9 cellular contexts compared by ENCODE assay signal in genomic region chr6:85360794-85361642, GRCh38.
DNase-seq lines count a peak whose midpoint lies in the region; ATAC-seq, FAIRE-seq and TF ChIP-seq lines count a peak whose summit lies in the region.
"Had no signal": no experiment of that assay in that cellular context is flagged by ENCODE, and none has a peak within 500 bp of the region (broad histone marks: within the 10 kb centered on the region; RNA-seq: fewer than 3 reads in every experiment).

No MANE protein-coding gene starts in this region.

- no peaks in the 10 kb centered on the region for H3K36me3 ChIP-seq in Panc1 (ENCODE audit: control insufficient read depth, insufficient read depth, low read length)

- no peak overlapping the region for H3K4me3 ChIP-seq in Panc1 (ENCODE audit: low read depth in 2 of 2, low read length in 2 of 2)
- H3K4me3 ChIP-seq in fibroblast of mammary gland (ENCODE audit: control insufficient read depth, low read depth, low read length) = no peak overlapping the region
- H3K4me3 ChIP-seq: GM23338 had no signal

- H3K4me1 ChIP-seq in Panc1 (ENCODE audit: control insufficient read depth, insufficient read depth, low read length) = no peaks in the 10 kb centered on the region; the same call in none of the 2 replicates

- intact Hi-C loops in Panc1 (cut with micrococcal nuclease; ENCODE audit: unreplicated experiment) = no loop called here

- POLR2A ChIA-PET in Panc1 (lab: Charles Lee) = interaction anchor here (0.6 kb wide), 1 partner anchor 10 kb away, joined by 20 read pairs; no protein-coding TSS in a partner anchor

- H3K27me3 ChIP-seq in Panc1 (ENCODE audit: control insufficient read depth, insufficient read depth, low read length) = no peaks in the 10 kb centered on the region

- TF ChIP-seq CTCF in Panc1 (IDR thresholded peaks at IDR 0.05) = no peak
- TF ChIP-seq CTCF in fibroblast of mammary gland (conservative IDR thresholded peaks at IDR 0.05; ENCODE audit: control insufficient read depth, insufficient read depth, low read depth, low read length) = no peak
- TF ChIP-seq CTCF in GM20000 (IDR thresholded peaks at IDR 0.05; ENCODE audit: extremely low read depth, missing control alignments) = no peak

- H3K27me3 Mint-ChIP-seq in stimulated activated naive CD8-positive, alpha-beta T cell treated with anti-CD3 and anti-CD28 coated beads, Interleukin-15, Interleukin-2, amounts not matched to agents 100 ng/mL and 50 ng/mL, for 24 hours = peaks cover 4% of the 10 kb centered on the region

- peaks cover 22% of the 10 kb centered on the region for H3K4me1 Mint-ChIP-seq in stimulated activated naive CD8-positive, alpha-beta T cell treated with anti-CD3 and anti-CD28 coated beads, Interleukin-15, Interleukin-2, amounts not matched to agents 100 ng/mL and 50 ng/mL, for 24 hours (ENCODE audit: low read depth)
- H3K4me1 Mint-ChIP-seq: GM23338 had no signal

- peak; percentile 48 for DNase-seq in H54 (ENCODE audit: insufficient read length, low spot score)
- DNase-seq in Panc1 (ENCODE audit: low read depth, low spot score) = peak; percentile 87
- peak; percentile 99 for DNase-seq in fibroblast of mammary gland (ENCODE audit: low read depth)
- DNase-seq in SHP77 treated with DMSO at 0.1 percent for 48 hours (lab: John Stamatoyannopoulos, UW) = no peak
- no peak for DNase-seq in GM20000 (ENCODE audit: low spot score)
- no peak for DNase-seq in NCI-H2171 treated with DMSO at 0.1 percent for 48 hours (lab: John Stamatoyannopoulos, UW)

- no peaks in the 10 kb centered on the region for H3K9me3 Mint-ChIP-seq in stimulated activated naive CD8-positive, alpha-beta T cell treated with anti-CD3 and anti-CD28 coated beads, Interleukin-15, Interleukin-2, amounts not matched to agents 100 ng/mL and 50 ng/mL, for 24 hours
- H3K9me3 Mint-ChIP-seq: GM23338; T-helper 1 cell treated with Interleukin-12 subunit alpha and Interleukin-12 subunit beta and Interleukin-4 antibody, amounts not matched to agents 30 μg/mL and 1 μg/mL, for 36 hours had no signal

- no peaks in the 10 kb centered on the region; the same call in 1 of the 2 replicates for H3K9me3 ChIP-seq in Panc1 (ENCODE audit: control insufficient read depth, insufficient read depth, low read depth, low read length)

- no TSS peak for BruUV-seq in Panc1 (replicated peaks; lab: Mats Ljungman, UMichigan)

- CTCF ChIA-PET in Panc1 (lab: Charles Lee) = interaction anchor here (0.9 kb wide), 1 partner anchor 117 kb away, joined by 3 read pairs; no protein-coding TSS in a partner anchor

- peak; percentile 98 for FAIRE-seq in H54 (lab: Jason Lieb, UNC)

- H3K4me3 Mint-ChIP-seq in stimulated activated naive CD8-positive, alpha-beta T cell treated with anti-CD3 and anti-CD28 coated beads, Interleukin-15, Interleukin-2, amounts not matched to agents 100 ng/mL and 50 ng/mL, for 24 hours = no peak overlapping the region
- H3K4me3 Mint-ChIP-seq: GM23338; T-helper 1 cell treated with Interleukin-12 subunit alpha and Interleukin-12 subunit beta and Interleukin-4 antibody, amounts not matched to agents 30 μg/mL and 1 μg/mL, for 36 hours had no signal

- in situ Hi-C loops in Panc1 (cut with HindIII; ENCODE audit: low pct_unique_long_range_greater_than_20kb, low sequenced_read_pairs) = no loop called here

- peak; percentile 92 for ATAC-seq in Panc1
- ATAC-seq: GM23338 had no signal

- no peak for TF ChIP-seq POLR2A in H54 (IDR thresholded peaks at IDR 0.05; ENCODE audit: low read depth, low read length)

- no peaks in the 10 kb centered on the region for H3K36me3 Mint-ChIP-seq in stimulated activated naive CD8-positive, alpha-beta T cell treated with anti-CD3 and anti-CD28 coated beads, Interleukin-15, Interleukin-2, amounts not matched to agents 100 ng/mL and 50 ng/mL, for 24 hours (ENCODE audit: low read depth)

- H3K27ac ChIP-seq in Panc1 (ENCODE audit: low read length) = no peak overlapping the region

- H3K27ac Mint-ChIP-seq in stimulated activated naive CD8-positive, alpha-beta T cell treated with anti-CD3 and anti-CD28 coated beads, Interleukin-15, Interleukin-2, amounts not matched to agents 100 ng/mL and 50 ng/mL, for 24 hours = peak overlapping the region; percentile 71
- H3K27ac Mint-ChIP-seq: GM23338; T-helper 1 cell treated with Interleukin-12 subunit alpha and Interleukin-12 subunit beta and Interleukin-4 antibody, amounts not matched to agents 30 μg/mL and 1 μg/mL, for 36 hours had no signal

Comparison
In these comparisons a context has a peak if more than half of its experiments do, and no peak if none do; other contexts are left out.
1. DNase-seq: peak in H54 (single experiment), Panc1 (single experiment) and fibroblast of mammary gland (single experiment); none in SHP77 treated with DMSO at 0.1 percent for 48 hours (single experiment), GM20000 (single experiment) and NCI-H2171 treated with DMSO at 0.1 percent for 48 hours (single experiment).